9 cellular contexts compared by ENCODE assay signal in the genomic region with DNA sequence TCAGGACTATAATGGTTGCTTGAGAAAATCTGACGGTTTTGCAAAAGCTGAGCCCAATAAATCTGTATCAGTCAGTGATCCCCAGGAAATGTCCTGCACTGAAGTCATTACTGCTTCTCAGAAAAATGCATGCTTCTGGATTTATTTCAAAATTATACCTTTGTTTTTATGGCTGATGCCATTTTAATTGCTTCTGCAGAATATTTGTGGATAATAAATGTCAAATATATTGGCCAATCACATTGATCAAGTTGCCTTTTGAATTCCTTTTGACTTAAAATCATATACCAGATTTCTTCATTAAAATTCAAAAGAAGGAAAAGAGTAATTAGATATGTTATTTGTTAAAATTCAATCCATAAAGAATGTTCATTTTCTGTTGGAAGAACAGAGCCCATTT.
"Had no signal": no experiment of that assay in that cellular context is flagged by ENCODE, and none has a peak within 500 bp of the region (broad histone marks: within the 10 kb centered on the region; RNA-seq: fewer than 3 reads in every experiment).

No MANE protein-coding gene starts in this region.

- H3K9ac ChIP-seq: GM23248 had no signal

- DNase-seq: GM23248, GOT3, H7, H9, HCEC 1CT, HFFc6 had no signal

- H3K27ac ChIP-seq: GM23248 had no signal

- H3K4me2 ChIP-seq: GM23338 had no signal

- H3K9me3 ChIP-seq: HAP-1 had no signal

- H2AFZ ChIP-seq: GM23248, GM23338 had no signal

- H3K36me3 ChIP-seq: HAP-1 had no signal

- H3K4me3 ChIP-seq: GM23248, GM23338, HAP-1 had no signal

- ATAC-seq: GM23338, HCT116 had no signal
